1 cellular context compared by ENCODE assay signal in the genomic region with DNA sequence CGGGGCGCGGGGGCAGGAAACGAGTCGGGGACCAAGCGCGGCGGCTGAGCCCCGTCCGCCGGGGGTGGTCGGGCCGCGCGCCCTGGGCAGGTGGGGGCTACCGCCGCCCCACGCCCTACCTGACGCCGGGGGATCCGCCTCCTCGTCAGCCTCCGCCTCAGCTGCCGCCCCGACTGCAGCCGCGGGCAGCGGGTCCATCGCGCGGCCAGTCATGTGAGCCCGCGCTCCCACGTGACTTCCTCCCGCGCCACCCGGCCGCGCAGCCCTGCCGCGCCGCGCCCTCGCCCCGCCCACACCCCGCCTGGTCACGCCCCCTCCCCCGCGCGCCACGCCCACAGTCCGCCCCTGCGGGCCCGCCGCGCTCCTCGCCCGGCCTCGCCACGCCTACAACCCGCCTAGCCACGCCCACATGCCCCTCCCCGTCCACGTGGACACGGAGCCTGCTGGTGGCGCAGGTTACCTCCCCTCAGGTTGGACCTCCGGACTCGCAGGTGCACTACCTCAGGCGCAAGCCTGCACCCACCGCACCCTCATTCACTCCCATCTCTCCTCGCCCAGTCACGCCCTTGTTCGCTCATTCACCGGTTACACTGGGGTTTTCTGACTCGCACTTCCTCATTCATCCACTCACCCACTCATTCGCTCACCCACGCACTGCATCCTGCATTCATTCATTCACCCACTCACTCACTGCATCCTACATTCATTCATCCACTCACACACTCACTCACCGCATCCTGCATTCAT.
TF ChIP-seq lines count a peak whose summit lies in the region.

A gene with protein sequence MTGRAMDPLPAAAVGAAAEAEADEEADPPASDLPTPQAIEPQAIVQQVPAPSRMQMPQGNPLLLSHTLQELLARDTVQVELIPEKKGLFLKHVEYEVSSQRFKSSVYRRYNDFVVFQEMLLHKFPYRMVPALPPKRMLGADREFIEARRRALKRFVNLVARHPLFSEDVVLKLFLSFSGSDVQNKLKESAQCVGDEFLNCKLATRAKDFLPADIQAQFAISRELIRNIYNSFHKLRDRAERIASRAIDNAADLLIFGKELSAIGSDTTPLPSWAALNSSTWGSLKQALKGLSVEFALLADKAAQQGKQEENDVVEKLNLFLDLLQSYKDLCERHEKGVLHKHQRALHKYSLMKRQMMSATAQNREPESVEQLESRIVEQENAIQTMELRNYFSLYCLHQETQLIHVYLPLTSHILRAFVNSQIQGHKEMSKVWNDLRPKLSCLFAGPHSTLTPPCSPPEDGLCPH (minus strand): TSS at position 233 of the 747 bp plus-strand sequence. CDS start 20 bp downstream, at position 213.

TF ChIP-seq in HepG2, 621 proteins besides CTCF, POLR2A, EP300 and RAD21 (continued from another document and continues in another):
- TF ChIP-seq, protein P1, sequence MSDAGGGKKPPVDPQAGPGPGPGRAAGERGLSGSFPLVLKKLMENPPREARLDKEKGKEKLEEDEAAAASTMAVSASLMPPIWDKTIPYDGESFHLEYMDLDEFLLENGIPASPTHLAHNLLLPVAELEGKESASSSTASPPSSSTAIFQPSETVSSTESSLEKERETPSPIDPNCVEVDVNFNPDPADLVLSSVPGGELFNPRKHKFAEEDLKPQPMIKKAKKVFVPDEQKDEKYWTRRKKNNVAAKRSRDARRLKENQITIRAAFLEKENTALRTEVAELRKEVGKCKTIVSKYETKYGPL (CRISPR knock-in tag; IDR thresholded peaks at IDR 0.05), result no peak
- TF ChIP-seq SMAD3 (CRISPR knock-in tag; IDR thresholded peaks at IDR 0.05), result no peak
- 0 out of 2 replicates have a peak, but pooled peaks have one; percentile 58 for TF ChIP-seq ZMAT3 (CRISPR knock-in tag; conservative IDR thresholded peaks at IDR 0.05)
- TF ChIP-seq, protein P2, sequence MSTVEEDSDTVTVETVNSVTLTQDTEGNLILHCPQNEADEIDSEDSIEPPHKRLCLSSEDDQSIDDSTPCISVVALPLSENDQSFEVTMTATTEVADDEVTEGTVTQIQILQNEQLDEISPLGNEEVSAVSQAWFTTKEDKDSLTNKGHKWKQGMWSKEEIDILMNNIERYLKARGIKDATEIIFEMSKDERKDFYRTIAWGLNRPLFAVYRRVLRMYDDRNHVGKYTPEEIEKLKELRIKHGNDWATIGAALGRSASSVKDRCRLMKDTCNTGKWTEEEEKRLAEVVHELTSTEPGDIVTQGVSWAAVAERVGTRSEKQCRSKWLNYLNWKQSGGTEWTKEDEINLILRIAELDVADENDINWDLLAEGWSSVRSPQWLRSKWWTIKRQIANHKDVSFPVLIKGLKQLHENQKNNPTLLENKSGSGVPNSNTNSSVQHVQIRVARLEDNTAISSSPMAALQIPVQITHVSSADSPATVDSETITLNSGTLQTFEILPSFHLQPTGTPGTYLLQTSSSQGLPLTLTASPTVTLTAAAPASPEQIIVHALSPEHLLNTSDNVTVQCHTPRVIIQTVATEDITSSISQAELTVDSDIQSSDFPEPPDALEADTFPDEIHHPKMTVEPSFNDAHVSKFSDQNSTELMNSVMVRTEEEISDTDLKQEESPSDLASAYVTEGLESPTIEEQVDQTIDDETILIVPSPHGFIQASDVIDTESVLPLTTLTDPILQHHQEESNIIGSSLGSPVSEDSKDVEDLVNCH (CRISPR knock-in tag; IDR thresholded peaks at IDR 0.05), result no peak
- no peak for TF ChIP-seq ZNF720 (CRISPR knock-in tag; IDR thresholded peaks at IDR 0.05)
- no peak for TF ChIP-seq GTF3A (CRISPR knock-in tag; conservative IDR thresholded peaks at IDR 0.05)
- no peak for TF ChIP-seq ZNF317 (CRISPR knock-in tag; IDR thresholded peaks at IDR 0.05)
- TF ChIP-seq MEIS1 (CRISPR knock-in tag; IDR thresholded peaks at IDR 0.05; ENCODE audit: borderline replicate concordance), result no peak
- TF ChIP-seq, protein P3, sequence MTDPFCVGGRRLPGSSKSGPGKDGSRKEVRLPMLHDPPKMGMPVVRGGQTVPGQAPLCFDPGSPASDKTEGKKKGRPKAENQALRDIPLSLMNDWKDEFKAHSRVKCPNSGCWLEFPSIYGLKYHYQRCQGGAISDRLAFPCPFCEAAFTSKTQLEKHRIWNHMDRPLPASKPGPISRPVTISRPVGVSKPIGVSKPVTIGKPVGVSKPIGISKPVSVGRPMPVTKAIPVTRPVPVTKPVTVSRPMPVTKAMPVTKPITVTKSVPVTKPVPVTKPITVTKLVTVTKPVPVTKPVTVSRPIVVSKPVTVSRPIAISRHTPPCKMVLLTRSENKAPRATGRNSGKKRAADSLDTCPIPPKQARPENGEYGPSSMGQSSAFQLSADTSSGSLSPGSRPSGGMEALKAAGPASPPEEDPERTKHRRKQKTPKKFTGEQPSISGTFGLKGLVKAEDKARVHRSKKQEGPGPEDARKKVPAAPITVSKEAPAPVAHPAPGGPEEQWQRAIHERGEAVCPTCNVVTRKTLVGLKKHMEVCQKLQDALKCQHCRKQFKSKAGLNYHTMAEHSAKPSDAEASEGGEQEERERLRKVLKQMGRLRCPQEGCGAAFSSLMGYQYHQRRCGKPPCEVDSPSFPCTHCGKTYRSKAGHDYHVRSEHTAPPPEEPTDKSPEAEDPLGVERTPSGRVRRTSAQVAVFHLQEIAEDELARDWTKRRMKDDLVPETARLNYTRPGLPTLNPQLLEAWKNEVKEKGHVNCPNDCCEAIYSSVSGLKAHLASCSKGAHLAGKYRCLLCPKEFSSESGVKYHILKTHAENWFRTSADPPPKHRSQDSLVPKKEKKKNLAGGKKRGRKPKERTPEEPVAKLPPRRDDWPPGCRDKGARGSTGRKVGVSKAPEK (CRISPR knock-in tag; IDR thresholded peaks at IDR 0.05; ENCODE audit: borderline replicate concordance), result 0 out of 2 replicates have a peak, but pooled peaks have one; percentile 59
- TF ChIP-seq, protein P4, sequence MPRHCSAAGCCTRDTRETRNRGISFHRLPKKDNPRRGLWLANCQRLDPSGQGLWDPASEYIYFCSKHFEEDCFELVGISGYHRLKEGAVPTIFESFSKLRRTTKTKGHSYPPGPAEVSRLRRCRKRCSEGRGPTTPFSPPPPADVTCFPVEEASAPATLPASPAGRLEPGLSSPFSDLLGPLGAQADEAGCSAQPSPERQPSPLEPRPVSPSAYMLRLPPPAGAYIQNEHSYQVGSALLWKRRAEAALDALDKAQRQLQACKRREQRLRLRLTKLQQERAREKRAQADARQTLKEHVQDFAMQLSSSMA (CRISPR knock-in tag; IDR thresholded peaks at IDR 0.05), result no peak
- TF ChIP-seq ZNF30 (CRISPR knock-in tag; IDR thresholded peaks at IDR 0.05), result no peak
- no peak for TF ChIP-seq ZNF605 (CRISPR knock-in tag; IDR thresholded peaks at IDR 0.05)
- no peak for TF ChIP-seq ZNF761 (CRISPR knock-in tag; conservative IDR thresholded peaks at IDR 0.05)
- TF ChIP-seq CHD4 (IDR thresholded peaks at IDR 0.05; ENCODE audit: borderline replicate concordance, low read length), result no peak
- no peak for TF ChIP-seq KDM1A (CRISPR knock-in tag; IDR thresholded peaks at IDR 0.05)
- TF ChIP-seq JUND (CRISPR knock-in tag; IDR thresholded peaks at IDR 0.05), result no peak
- TF ChIP-seq, protein P5, sequence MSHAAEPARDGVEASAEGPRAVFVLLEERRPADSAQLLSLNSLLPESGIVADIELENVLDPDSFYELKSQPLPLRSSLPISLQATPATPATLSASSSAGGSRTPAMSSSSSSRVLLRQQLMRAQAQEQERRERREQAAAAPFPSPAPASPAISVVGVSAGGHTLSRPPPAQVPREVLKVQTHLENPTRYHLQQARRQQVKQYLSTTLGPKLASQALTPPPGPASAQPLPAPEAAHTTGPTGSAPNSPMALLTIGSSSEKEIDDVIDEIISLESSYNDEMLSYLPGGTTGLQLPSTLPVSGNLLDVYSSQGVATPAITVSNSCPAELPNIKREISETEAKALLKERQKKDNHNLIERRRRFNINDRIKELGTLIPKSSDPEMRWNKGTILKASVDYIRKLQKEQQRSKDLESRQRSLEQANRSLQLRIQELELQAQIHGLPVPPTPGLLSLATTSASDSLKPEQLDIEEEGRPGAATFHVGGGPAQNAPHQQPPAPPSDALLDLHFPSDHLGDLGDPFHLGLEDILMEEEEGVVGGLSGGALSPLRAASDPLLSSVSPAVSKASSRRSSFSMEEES (CRISPR knock-in tag; IDR thresholded peaks at IDR 0.05), result peak; percentile 61; the same call in 1 of the 2 replicates
- TF ChIP-seq SOX6 (IDR thresholded peaks at IDR 0.05), result no peak
- 0 out of 2 replicates have a peak, but pooled peaks have one; percentile 31 for TF ChIP-seq SOX6 (CRISPR knock-in tag; IDR thresholded peaks at IDR 0.05)
- TF ChIP-seq, protein P6, sequence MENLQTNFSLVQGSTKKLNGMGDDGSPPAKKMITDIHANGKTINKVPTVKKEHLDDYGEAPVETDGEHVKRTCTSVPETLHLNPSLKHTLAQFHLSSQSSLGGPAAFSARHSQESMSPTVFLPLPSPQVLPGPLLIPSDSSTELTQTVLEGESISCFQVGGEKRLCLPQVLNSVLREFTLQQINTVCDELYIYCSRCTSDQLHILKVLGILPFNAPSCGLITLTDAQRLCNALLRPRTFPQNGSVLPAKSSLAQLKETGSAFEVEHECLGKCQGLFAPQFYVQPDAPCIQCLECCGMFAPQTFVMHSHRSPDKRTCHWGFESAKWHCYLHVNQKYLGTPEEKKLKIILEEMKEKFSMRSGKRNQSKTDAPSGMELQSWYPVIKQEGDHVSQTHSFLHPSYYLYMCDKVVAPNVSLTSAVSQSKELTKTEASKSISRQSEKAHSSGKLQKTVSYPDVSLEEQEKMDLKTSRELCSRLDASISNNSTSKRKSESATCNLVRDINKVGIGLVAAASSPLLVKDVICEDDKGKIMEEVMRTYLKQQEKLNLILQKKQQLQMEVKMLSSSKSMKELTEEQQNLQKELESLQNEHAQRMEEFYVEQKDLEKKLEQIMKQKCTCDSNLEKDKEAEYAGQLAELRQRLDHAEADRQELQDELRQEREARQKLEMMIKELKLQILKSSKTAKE (CRISPR knock-in tag; IDR thresholded peaks at IDR 0.05; ENCODE audit: borderline replicate concordance), result no peak
- no peak for TF ChIP-seq HOXD1 (CRISPR knock-in tag; IDR thresholded peaks at IDR 0.05)
- TF ChIP-seq, protein P7, sequence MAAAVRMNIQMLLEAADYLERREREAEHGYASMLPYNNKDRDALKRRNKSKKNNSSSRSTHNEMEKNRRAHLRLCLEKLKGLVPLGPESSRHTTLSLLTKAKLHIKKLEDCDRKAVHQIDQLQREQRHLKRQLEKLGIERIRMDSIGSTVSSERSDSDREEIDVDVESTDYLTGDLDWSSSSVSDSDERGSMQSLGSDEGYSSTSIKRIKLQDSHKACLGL (CRISPR knock-in tag; IDR thresholded peaks at IDR 0.05), result peak; percentile 56; the same call in 1 of the 2 replicates
- TF ChIP-seq, protein P8, sequence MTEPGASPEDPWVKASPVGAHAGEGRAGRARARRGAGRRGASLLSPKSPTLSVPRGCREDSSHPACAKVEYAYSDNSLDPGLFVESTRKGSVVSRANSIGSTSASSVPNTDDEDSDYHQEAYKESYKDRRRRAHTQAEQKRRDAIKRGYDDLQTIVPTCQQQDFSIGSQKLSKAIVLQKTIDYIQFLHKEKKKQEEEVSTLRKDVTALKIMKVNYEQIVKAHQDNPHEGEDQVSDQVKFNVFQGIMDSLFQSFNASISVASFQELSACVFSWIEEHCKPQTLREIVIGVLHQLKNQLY (CRISPR knock-in tag; IDR thresholded peaks at IDR 0.05), result peak; percentile 93
- TF ChIP-seq U2AF2 (IDR thresholded peaks at IDR 0.05; ENCODE audit: low read depth, low read length), result no peak
- TF ChIP-seq MYC (CRISPR knock-in tag; IDR thresholded peaks at IDR 0.05; ENCODE audit: borderline replicate concordance), result peak; percentile 89; the same call in 1 of the 2 replicates
- TF ChIP-seq CENPX (CRISPR knock-in tag; IDR thresholded peaks at IDR 0.05), result no peak
- TF ChIP-seq RXRA (CRISPR knock-in tag; IDR thresholded peaks at IDR 0.05), result no peak
- TF ChIP-seq ZNF652 (CRISPR knock-in tag; IDR thresholded peaks at IDR 0.05; ENCODE audit: borderline replicate concordance, low read depth), result no peak
- peak; percentile 74 for TF ChIP-seq RBFOX2 (IDR thresholded peaks at IDR 0.05; ENCODE audit: low read depth, low read length)
- peak; percentile 53; the same call in 1 of the 2 replicates for TF ChIP-seq EED (CRISPR knock-in tag; IDR thresholded peaks at IDR 0.05)
- no peak for TF ChIP-seq ETV6 (CRISPR knock-in tag; conservative IDR thresholded peaks at IDR 0.05)
- no peak for TF ChIP-seq ZSCAN20 (CRISPR knock-in tag; IDR thresholded peaks at IDR 0.05; ENCODE audit: borderline replicate concordance)
- TF ChIP-seq ZBTB3 (CRISPR knock-in tag; IDR thresholded peaks at IDR 0.05; ENCODE audit: borderline replicate concordance, low read depth), result no peak
- TF ChIP-seq, protein P9, sequence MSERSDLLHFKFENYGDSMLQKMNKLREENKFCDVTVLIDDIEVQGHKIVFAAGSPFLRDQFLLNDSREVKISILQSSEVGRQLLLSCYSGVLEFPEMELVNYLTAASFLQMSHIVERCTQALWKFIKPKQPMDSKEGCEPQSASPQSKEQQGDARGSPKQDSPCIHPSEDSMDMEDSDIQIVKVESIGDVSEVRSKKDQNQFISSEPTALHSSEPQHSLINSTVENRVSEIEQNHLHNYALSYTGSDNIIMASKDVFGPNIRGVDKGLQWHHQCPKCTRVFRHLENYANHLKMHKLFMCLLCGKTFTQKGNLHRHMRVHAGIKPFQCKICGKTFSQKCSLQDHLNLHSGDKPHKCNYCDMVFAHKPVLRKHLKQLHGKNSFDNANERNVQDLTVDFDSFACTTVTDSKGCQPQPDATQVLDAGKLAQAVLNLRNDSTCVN (CRISPR knock-in tag; IDR thresholded peaks at IDR 0.05; ENCODE audit: borderline replicate concordance), result no peak
- TF ChIP-seq ZBTB8A (CRISPR knock-in tag; IDR thresholded peaks at IDR 0.05; ENCODE audit: borderline replicate concordance, low read depth), result no peak
- no peak for TF ChIP-seq CC2D1A (CRISPR knock-in tag; IDR thresholded peaks at IDR 0.05)
- TF ChIP-seq ZNF282 (IDR thresholded peaks at IDR 0.05; ENCODE audit: partially characterized antibody), result no peak
- no peak for TF ChIP-seq ZNF678 (CRISPR knock-in tag; IDR thresholded peaks at IDR 0.05)
- TF ChIP-seq ZKSCAN8 (CRISPR knock-in tag; IDR thresholded peaks at IDR 0.05; ENCODE audit: borderline replicate concordance), result no peak
- TF ChIP-seq DR1 (CRISPR knock-in tag; IDR thresholded peaks at IDR 0.05), result 0 out of 2 replicates have a peak, but pooled peaks have one; percentile 43
- TF ChIP-seq ZNF354B (CRISPR knock-in tag; IDR thresholded peaks at IDR 0.05), result no peak
- no peak for TF ChIP-seq RFXAP (CRISPR knock-in tag; IDR thresholded peaks at IDR 0.05; ENCODE audit: borderline replicate concordance)
- TF ChIP-seq ESRRA (CRISPR knock-in tag; IDR thresholded peaks at IDR 0.05; ENCODE audit: low read depth), result no peak
- TF ChIP-seq ZFP36 (IDR thresholded peaks at IDR 0.05; ENCODE audit: borderline replicate concordance, low read depth, low read length, partially characterized antibody), result no peak
- TF ChIP-seq, protein P10, sequence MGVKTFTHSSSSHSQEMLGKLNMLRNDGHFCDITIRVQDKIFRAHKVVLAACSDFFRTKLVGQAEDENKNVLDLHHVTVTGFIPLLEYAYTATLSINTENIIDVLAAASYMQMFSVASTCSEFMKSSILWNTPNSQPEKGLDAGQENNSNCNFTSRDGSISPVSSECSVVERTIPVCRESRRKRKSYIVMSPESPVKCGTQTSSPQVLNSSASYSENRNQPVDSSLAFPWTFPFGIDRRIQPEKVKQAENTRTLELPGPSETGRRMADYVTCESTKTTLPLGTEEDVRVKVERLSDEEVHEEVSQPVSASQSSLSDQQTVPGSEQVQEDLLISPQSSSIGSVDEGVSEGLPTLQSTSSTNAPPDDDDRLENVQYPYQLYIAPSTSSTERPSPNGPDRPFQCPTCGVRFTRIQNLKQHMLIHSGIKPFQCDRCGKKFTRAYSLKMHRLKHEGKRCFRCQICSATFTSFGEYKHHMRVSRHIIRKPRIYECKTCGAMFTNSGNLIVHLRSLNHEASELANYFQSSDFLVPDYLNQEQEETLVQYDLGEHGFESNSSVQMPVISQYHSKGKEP (CRISPR knock-in tag; IDR thresholded peaks at IDR 0.05), result no peak
- TF ChIP-seq ZNF724P (CRISPR knock-in tag; IDR thresholded peaks at IDR 0.05; ENCODE audit: borderline replicate concordance), result no peak
- peak; percentile 31; the same call in 1 of the 2 replicates for TF ChIP-seq CBX5 (CRISPR knock-in tag; IDR thresholded peaks at IDR 0.05; ENCODE audit: borderline replicate concordance)
